8 cellular contexts compared by ENCODE assay signal in genomic region chr20:53866787-53867740, GRCh38.
DNase-seq lines count a peak whose midpoint lies in the region; ATAC-seq, FAIRE-seq and TF ChIP-seq lines count a peak whose summit lies in the region.

No MANE protein-coding gene starts in this region.

- TF ChIP-seq CTCF in A549 (IDR thresholded peaks at IDR 0.05) (no peak), body of pancreas (IDR thresholded peaks at IDR 0.05) (no peak)

- no peak overlapping the region for H3K9ac ChIP-seq in muscle layer of colon (ENCODE audit: low read length)

- H3K27ac ChIP-seq in A549 (peak overlapping the region; percentile 79 to 87), body of pancreas (peak overlapping the region; percentile 85 to 93 (median 86)), muscle layer of colon (ENCODE audit: low read depth, low read length) (peak overlapping the region; percentile 29)

- POLR2A ChIA-PET in A549 (lab: Yijun Ruan, JAX), result interaction anchor here (0.6 to 2.5 kb wide), 7 partner anchors 31 to 273 kb away, joined by 3 to 13 read pairs (median 6); partner anchors contain the start of gene ZNF217

- CTCF ChIA-PET in A549 (lab: Yijun Ruan, JAX), result interaction anchor here (0.6 to 4.3 kb wide), 6 partner anchors 17 to 332 kb away, joined by 3 to 22 read pairs (median 4); no protein-coding TSS in a partner anchor

- DNase-seq in A549 (ENCODE audit: low read depth in 1 of 2, low spot score in 1 of 2) (no peak), LHCN-M2 (ENCODE audit: low read depth) (peak; percentile 41), body of pancreas (no peak), nucleus accumbens (lab: John Stamatoyannopoulos, UW) (no peak), anterior cingulate cortex (lab: John Stamatoyannopoulos, UW) (no peak), mesenteric fat pad (ENCODE audit: low spot score) (no peak)

- no peak for TF ChIP-seq EP300 in A549 (IDR thresholded peaks at IDR 0.05)

- TF ChIP-seq POLR2A in A549 (IDR thresholded peaks at IDR 0.05; ENCODE audit: low read length), result no peak
- TF ChIP-seq POLR2A in body of pancreas (IDR thresholded peaks at IDR 0.05), result no peak

- intact Hi-C loops in body of pancreas (cut with DNase I), result no loop called here

- FAIRE-seq in A549 (lab: Jason Lieb, UNC), result no peak

- H3K36me3 ChIP-seq in body of pancreas (replicated peaks in 1 of 2; ENCODE audit: insufficient read depth in 1 of 2, low read depth in 2 of 2), result no peaks in the 10 kb centered on the region
- no peaks in the 10 kb centered on the region for H3K36me3 ChIP-seq in muscle layer of colon (ENCODE audit: insufficient read depth, low read length)

- peaks cover 73% of the 10 kb centered on the region for H3K4me1 ChIP-seq in A549
- H3K4me1 ChIP-seq in body of pancreas, result peaks cover 70% of the 10 kb centered on the region
- H3K4me1 ChIP-seq in muscle layer of colon (ENCODE audit: insufficient read depth, low read length), result peaks cover 25% of the 10 kb centered on the region

- WGBS in A549 (ENCODE audit: missing lambda C conversion rate), result 44% methylated on average over 11 of the region's 11 CpGs
- WGBS in body of pancreas, 2 donors, result 16 to 19% methylated on average over 11 of the region's 11 CpGs

- ATAC-seq in A549, result peak; percentile 41 to 44; a peak in 4 of 6 replicates
- ATAC-seq in GM19035 (IDR thresholded peaks at IDR 0.05; ENCODE audit: unreplicated experiment), result peak; percentile 51
- ATAC-seq in body of pancreas, result peak; percentile 23

- peak overlapping the region; percentile 83 for H3K4me2 ChIP-seq in A549

- no peak for TF ChIP-seq RAD21 in A549 (conservative IDR thresholded peaks at IDR 0.05 in 1 of 2, IDR thresholded peaks at IDR 0.05 in 1 of 2)

- H3K4me3 ChIP-seq in A549 (peak overlapping the region; percentile 1; the same call in 1 of the 3 replicates), body of pancreas (no peak overlapping the region), muscle layer of colon (ENCODE audit: low read depth in 1 of 2, low read length in 2 of 2) (no peak overlapping the region)

- H3K9me3 ChIP-seq in A549, result no peaks in the 10 kb centered on the region
- H3K9me3 ChIP-seq in body of pancreas, result no peaks in the 10 kb centered on the region
- H3K9me3 ChIP-seq in muscle layer of colon (ENCODE audit: low read length), result no peaks in the 10 kb centered on the region

- H3K27me3 ChIP-seq in body of pancreas (no peaks in the 10 kb centered on the region), muscle layer of colon (ENCODE audit: control insufficient read depth in 1 of 2, insufficient read depth in 2 of 2, low read length in 2 of 2) (no peaks in the 10 kb centered on the region)

TF ChIP-seq in A549, 52 proteins besides CTCF, POLR2A, EP300 and RAD21:
- TF ChIP-seq CEBPB (IDR thresholded peaks at IDR 0.05) (peak; percentile 37 to 50; a peak in 2 of 4 replicates), GATA3 (IDR thresholded peaks at IDR 0.05; ENCODE audit: borderline replicate concordance) (peak; percentile 73; the same call in 1 of the 2 replicates)
- TF ChIP-seq, protein P1, sequence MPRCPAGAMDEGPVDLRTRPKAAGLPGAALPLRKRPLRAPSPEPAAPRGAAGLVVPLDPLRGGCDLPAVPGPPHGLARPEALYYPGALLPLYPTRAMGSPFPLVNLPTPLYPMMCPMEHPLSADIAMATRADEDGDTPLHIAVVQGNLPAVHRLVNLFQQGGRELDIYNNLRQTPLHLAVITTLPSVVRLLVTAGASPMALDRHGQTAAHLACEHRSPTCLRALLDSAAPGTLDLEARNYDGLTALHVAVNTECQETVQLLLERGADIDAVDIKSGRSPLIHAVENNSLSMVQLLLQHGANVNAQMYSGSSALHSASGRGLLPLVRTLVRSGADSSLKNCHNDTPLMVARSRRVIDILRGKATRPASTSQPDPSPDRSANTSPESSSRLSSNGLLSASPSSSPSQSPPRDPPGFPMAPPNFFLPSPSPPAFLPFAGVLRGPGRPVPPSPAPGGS (IDR thresholded peaks at IDR 0.05), result no peak

Comparison
In these comparisons a context has a peak if more than half of its experiments do, and no peak if none do; other contexts are left out.
1. H3K27ac ChIP-seq: peak in every context shown above with its lines; median percentile 86 in body of pancreas; 83 in A549; 29 in muscle layer of colon.